ENCODE assay signal across 10 cellular contexts in genomic region chr2:156192468-156192867, GRCh38.
DNase-seq lines count a peak whose midpoint lies in the region; ATAC-seq and TF ChIP-seq lines count a peak whose summit lies in the region.
"Had no signal": no experiment of that assay in that cellular context is flagged by ENCODE, and none has a peak within 500 bp of the region (broad histone marks: within the 10 kb centered on the region; RNA-seq: fewer than 3 reads in every experiment).

No MANE protein-coding gene starts in this region.

- intact Hi-C loops in left ventricle myocardium inferior (cut with micrococcal nuclease) = no loop called here
- intact Hi-C loops in Right ventricle myocardium inferior (cut with DNase I) = no loop called here

- H3K27ac ChIP-seq in left ventricle myocardium inferior (replicated peaks) (no peak overlapping the region), brain microvascular endothelial cell (no peak overlapping the region), thoracic aorta (no peak overlapping the region), upper lobe of left lung (no peak overlapping the region)

- no peak for TF ChIP-seq POLR2A in upper lobe of left lung (IDR thresholded peaks at IDR 0.05)

- no peaks in the 10 kb centered on the region for H3K27me3 ChIP-seq in left ventricle myocardium inferior (ENCODE audit: low read depth)
- no peaks in the 10 kb centered on the region for H3K27me3 ChIP-seq in brain microvascular endothelial cell (replicated peaks)
- no peaks in the 10 kb centered on the region for H3K27me3 ChIP-seq in thoracic aorta (replicated peaks; ENCODE audit: insufficient read depth)
- H3K27me3 ChIP-seq in upper lobe of left lung = no peaks in the 10 kb centered on the region

- H3K36me3 ChIP-seq in left ventricle myocardium inferior (no peaks in the 10 kb centered on the region), brain microvascular endothelial cell (replicated peaks) (no peaks in the 10 kb centered on the region), thoracic aorta (no peaks in the 10 kb centered on the region), upper lobe of left lung (no peaks in the 10 kb centered on the region)

- no peak for TF ChIP-seq EP300 in upper lobe of left lung (IDR thresholded peaks at IDR 0.05)

- no peaks in the 10 kb centered on the region for H3K4me1 ChIP-seq in left ventricle myocardium inferior
- no peaks in the 10 kb centered on the region for H3K4me1 ChIP-seq in thoracic aorta (ENCODE audit: control insufficient read depth in 1 of 2, low read depth in 2 of 2)
- H3K4me1 ChIP-seq in upper lobe of left lung = no peaks in the 10 kb centered on the region

- peak; percentile 51 for TF ChIP-seq CTCF in left ventricle myocardium inferior (IDR thresholded peaks at IDR 0.05; ENCODE audit: borderline replicate concordance)
- TF ChIP-seq CTCF in brain microvascular endothelial cell (IDR thresholded peaks at IDR 0.05; ENCODE audit: low read depth, low read length, missing control alignments) = peak; percentile 13
- TF ChIP-seq CTCF in thoracic aorta (IDR thresholded peaks at IDR 0.05) = peak; percentile 10
- TF ChIP-seq CTCF in upper lobe of left lung (IDR thresholded peaks at IDR 0.05) = peak in 1 of 6 experiments; percentile 6

- DNase-seq in left ventricle myocardium inferior (no peak), Right ventricle myocardium inferior (ENCODE audit: missing footprints) (no peak), brain microvascular endothelial cell (no peak), thoracic aorta (ENCODE audit: low spot score) (no peak), upper lobe of left lung (no peak), NCI-H2171 treated with DMSO at 0.1 percent for 48 hours (lab: John Stamatoyannopoulos, UW) (no peak), NCI-H1048 (lab: John Stamatoyannopoulos, UW) (no peak)
- DNase-seq: cortex of kidney, NCI-H1105 treated with DMSO at 0.1 percent for 48 hours had no signal

- in situ Hi-C loops in brain microvascular endothelial cell (cut with HindIII; ENCODE audit: low pct_ligation_motif_present, low sequenced_read_pairs) = no loop called here

- no peak for ATAC-seq in Right ventricle myocardium inferior
- ATAC-seq in HG03342 (IDR thresholded peaks at IDR 0.05; ENCODE audit: unreplicated experiment) = peak; percentile 80
- no peak for ATAC-seq in thoracic aorta (ENCODE audit: insufficient number of reproducible peaks, low FRiP score, low read depth)
- ATAC-seq in upper lobe of left lung (ENCODE audit: low FRiP score in 2 of 2) = no peak

- H3K9me3 ChIP-seq in left ventricle myocardium inferior (replicated peaks) = no peaks in the 10 kb centered on the region
- H3K9me3 ChIP-seq in thoracic aorta = no peaks in the 10 kb centered on the region
- no peaks in the 10 kb centered on the region for H3K9me3 ChIP-seq in upper lobe of left lung

- H3K4me3 ChIP-seq in left ventricle myocardium inferior (no peak overlapping the region), brain microvascular endothelial cell (ENCODE audit: low read depth, low read length) (no peak overlapping the region), thoracic aorta (no peak overlapping the region), upper lobe of left lung (no peak overlapping the region)
